In the genomic region with DNA sequence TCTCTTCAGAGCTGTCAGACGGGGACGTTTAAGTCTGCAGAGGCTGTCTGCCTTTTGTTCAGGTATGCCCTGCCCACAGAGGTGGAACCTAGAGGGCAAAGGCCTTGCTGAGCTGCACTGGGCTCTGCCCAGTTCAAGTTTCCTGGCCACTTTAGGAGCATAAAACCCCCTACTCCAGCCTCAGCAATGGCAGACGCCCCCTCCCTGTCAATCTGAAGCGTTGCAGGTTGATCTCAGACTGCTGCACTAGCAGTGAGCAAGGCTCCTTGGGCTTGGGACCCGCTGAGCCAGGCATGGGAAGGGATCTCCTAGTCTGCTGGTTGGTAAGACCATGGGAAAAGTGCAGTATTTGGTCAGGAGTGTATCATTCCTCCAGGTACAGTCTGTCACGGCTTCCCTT, we compare ENCODE assay signal across 19 cellular contexts.
DNase-seq lines count a peak whose midpoint lies in the region; TF ChIP-seq lines count a peak whose summit lies in the region.
"Had no signal": no experiment of that assay in that cellular context is flagged by ENCODE, and none has a peak within 500 bp of the region (broad histone marks: within the 10 kb centered on the region; RNA-seq: fewer than 3 reads in every experiment).

No MANE protein-coding gene starts in this region.

- peaks cover 5% of the 10 kb centered on the region for H3K9me3 Mint-ChIP-seq in type B pancreatic cell

- H3K9me2 ChIP-seq in OCI-LY1 (ENCODE audit: low read depth, low read length), result no peaks in the 10 kb centered on the region

- no peaks in the 10 kb centered on the region for H3F3A ChIP-seq in OCI-LY1 (ENCODE audit: insufficient read depth, low read length)

- peak; percentile 10 for DNase-seq in NCI-H748 (lab: John Stamatoyannopoulos, UW; ENCODE audit: unreplicated experiment)
- DNase-seq in NCI-H748 treated with DMSO at 0.1 percent for 48 hours (lab: John Stamatoyannopoulos, UW), result no peak
- DNase-seq in fibroblast of pulmonary artery (ENCODE audit: low read depth), result no peak
- DNase-seq in type B pancreatic cell (ENCODE audit: extremely low spot score, unreplicated experiment), result no peak
- no peak for DNase-seq in activated naive CD4-positive, alpha-beta T cell (lab: John Stamatoyannopoulos, UW)
- DNase-seq in NCI-H1436 (lab: John Stamatoyannopoulos, UW), result no peak
- no peak for DNase-seq in testis
- DNase-seq: 8988T; activated CD4-positive, alpha-beta T cell treated with anti-CD3 and anti-CD28 coated beads for 36 hours; activated effector memory CD4-positive, alpha-beta T cell treated with anti-CD3 and anti-CD28 coated beads, Interleukin-2, amount 50 U/mL, for 16 hours; amygdala; lower lobe of right lung; naive thymus-derived CD8-positive, alpha-beta T cell; NCI-H187; NCI-H446; posterior cingulate gyrus; spleen; thyroid gland had no signal

- H3K4me2 ChIP-seq in OCI-LY1 (ENCODE audit: low read length), result no peak overlapping the region

- no peaks in the 10 kb centered on the region for H3K79me2 ChIP-seq in OCI-LY1 (ENCODE audit: insufficient read depth, low read length)

- TF ChIP-seq CTCF in OCI-LY1 (IDR thresholded peaks at IDR 0.05; ENCODE audit: low read length) (peak; percentile 19; the same call in 1 of the 2 replicates), fibroblast of pulmonary artery (IDR thresholded peaks at IDR 0.05; ENCODE audit: low read length, missing control alignments) (peak; percentile 4), type B pancreatic cell (conservative IDR thresholded peaks at IDR 0.05) (peak; percentile 61), testis (IDR thresholded peaks at IDR 0.05) (no peak)

- 64 to 76% methylated on average over 2 to 6 of the region's 6 CpGs for WGBS in testis, 2 donors

- TF ChIP-seq POLR2A in testis (IDR thresholded peaks at IDR 0.05), result no peak

- H3K4me3 Mint-ChIP-seq in type B pancreatic cell, result no peak overlapping the region
- H3K4me3 Mint-ChIP-seq: activated CD4-positive, alpha-beta T cell treated with anti-CD3 and anti-CD28 coated beads for 36 hours; naive thymus-derived CD8-positive, alpha-beta T cell had no signal

- H3K27me3 ChIP-seq in OCI-LY1 (ENCODE audit: insufficient read depth, low read length) (no peaks in the 10 kb centered on the region), testis (no peaks in the 10 kb centered on the region)
- H3K27me3 ChIP-seq: spleen, thyroid gland had no signal

- intact Hi-C loops in testis (cut with DNase I; ENCODE audit: low total_unique reads), result no loop called here

- H3K27me3 Mint-ChIP-seq in type B pancreatic cell, result peaks cover 17% of the 10 kb centered on the region

- no peaks in the 10 kb centered on the region for H4K20me1 ChIP-seq in OCI-LY1 (ENCODE audit: insufficient read depth, low read length)

- no peak overlapping the region for H3K9ac ChIP-seq in OCI-LY1 (ENCODE audit: low read length)

- no peaks in the 10 kb centered on the region for H3K9me3 ChIP-seq in OCI-LY1 (ENCODE audit: low read length)
- H3K9me3 ChIP-seq in testis, result no peaks in the 10 kb centered on the region
- H3K9me3 ChIP-seq: thyroid gland had no signal

- H3K4me3 ChIP-seq in OCI-LY1 (ENCODE audit: low read depth, low read length, poor library complexity, severe bottlenecking) (no peak overlapping the region), fibroblast of pulmonary artery (replicated peaks; ENCODE audit: low read depth, low read length) (no peak overlapping the region), testis (no peak overlapping the region)
- H3K4me3 ChIP-seq: lower lobe of right lung, spleen, thyroid gland had no signal

- no peaks in the 10 kb centered on the region for H3K4me1 ChIP-seq in OCI-LY1 (ENCODE audit: insufficient read depth, low read length, severe bottlenecking)
- peaks cover 4% of the 10 kb centered on the region for H3K4me1 ChIP-seq in testis

- H3K36me3 ChIP-seq in OCI-LY1 (ENCODE audit: insufficient read depth, low read length) (no peaks in the 10 kb centered on the region), testis (ENCODE audit: low read depth, missing control alignments) (no peaks in the 10 kb centered on the region)
- H3K36me3 ChIP-seq: lower lobe of right lung, spleen, thyroid gland had no signal

- no peak overlapping the region for H3K27ac Mint-ChIP-seq in type B pancreatic cell
- H3K27ac Mint-ChIP-seq: activated CD4-positive, alpha-beta T cell treated with anti-CD3 and anti-CD28 coated beads for 36 hours; naive thymus-derived CD8-positive, alpha-beta T cell had no signal

- H3K27ac ChIP-seq in OCI-LY1 (ENCODE audit: low read depth, low read length, poor library complexity, severe bottlenecking) (no peak overlapping the region), testis (no peak overlapping the region)
- H3K27ac ChIP-seq: lower lobe of right lung, spleen, thyroid gland had no signal

- peaks cover 27% of the 10 kb centered on the region for H3K4me1 Mint-ChIP-seq in type B pancreatic cell (ENCODE audit: unreplicated experiment)

- H3K36me3 Mint-ChIP-seq in type B pancreatic cell, result no peaks in the 10 kb centered on the region

- no peak overlapping the region for H2AFZ ChIP-seq in OCI-LY1 (ENCODE audit: low read length)

Comparison
In these comparisons a context has a peak if more than half of its experiments do, and no peak if none do; other contexts are left out.
1. CTCF ChIP-seq: peak in OCI-LY1 (single experiment), fibroblast of pulmonary artery (single experiment) and type B pancreatic cell (single experiment); none in testis (0 of 3).